Comparison of ENCODE assay signal across 1 cellular context in genomic region chr1:183471748-183472487, GRCh38.
TF ChIP-seq lines count a peak whose summit lies in the region.

No MANE protein-coding gene starts in this region.

TF ChIP-seq in WTC11, 78 proteins besides CTCF, POLR2A, EP300 and RAD21 (continued from another document and continues in another):
- TF ChIP-seq ZSCAN18 (CRISPR knock-in tag; IDR thresholded peaks at IDR 0.05) (no peak), TEAD1 (CRISPR knock-in tag; IDR thresholded peaks at IDR 0.05) (peak; percentile 53; the same call in 1 of the 2 replicates), ZNF219 (CRISPR knock-in tag; IDR thresholded peaks at IDR 0.05; ENCODE audit: borderline replicate concordance) (no peak), RELA (CRISPR knock-in tag; IDR thresholded peaks at IDR 0.05; ENCODE audit: borderline replicate concordance) (no peak), STAT6 (CRISPR knock-in tag; conservative IDR thresholded peaks at IDR 0.05; ENCODE audit: low read depth) (no peak), FOXP1 (CRISPR knock-in tag; IDR thresholded peaks at IDR 0.05; ENCODE audit: borderline replicate concordance) (no peak), NR2C2 (CRISPR knock-in tag; IDR thresholded peaks at IDR 0.05) (no peak), CDX4 (CRISPR knock-in tag; IDR thresholded peaks at IDR 0.05; ENCODE audit: borderline replicate concordance) (no peak), CBFB (CRISPR knock-in tag; IDR thresholded peaks at IDR 0.05; ENCODE audit: low read depth) (no peak), ATF2 (CRISPR knock-in tag; IDR thresholded peaks at IDR 0.05; ENCODE audit: borderline replicate concordance, low read depth) (no peak), ATF6 (CRISPR knock-in tag; IDR thresholded peaks at IDR 0.05) (no peak), ZMAT4 (CRISPR knock-in tag; IDR thresholded peaks at IDR 0.05) (no peak), ELF4 (CRISPR knock-in tag; IDR thresholded peaks at IDR 0.05; ENCODE audit: low read depth) (no peak), NR3C1 (CRISPR knock-in tag; conservative IDR thresholded peaks at IDR 0.05; ENCODE audit: low read depth) (no peak), ZNF281 (CRISPR knock-in tag; IDR thresholded peaks at IDR 0.05) (no peak), ATF3 (CRISPR knock-in tag; conservative IDR thresholded peaks at IDR 0.05) (no peak), ZBTB43 (CRISPR knock-in tag; IDR thresholded peaks at IDR 0.05) (no peak), ERG (CRISPR knock-in tag; IDR thresholded peaks at IDR 0.05) (peak; percentile 31; the same call in 1 of the 2 replicates), SOX15 (CRISPR knock-in tag; IDR thresholded peaks at IDR 0.05) (no peak), NR1H2 (CRISPR knock-in tag; IDR thresholded peaks at IDR 0.05) (no peak), GRHL2 (CRISPR knock-in tag; IDR thresholded peaks at IDR 0.05; ENCODE audit: insufficient replicate concordance, severe bottlenecking) (no peak), NFATC4 (CRISPR knock-in tag; IDR thresholded peaks at IDR 0.05) (0 out of 2 replicates have a peak, but pooled peaks have one; percentile 25), ZNF423 (CRISPR knock-in tag; IDR thresholded peaks at IDR 0.05) (no peak), ZNF416 (CRISPR knock-in tag; IDR thresholded peaks at IDR 0.05) (0 out of 2 replicates have a peak, but pooled peaks have one; percentile 34), PRDM15 (CRISPR knock-in tag; IDR thresholded peaks at IDR 0.05) (no peak), GTF2I (CRISPR knock-in tag; conservative IDR thresholded peaks at IDR 0.05) (no peak), HMGA2 (CRISPR knock-in tag; IDR thresholded peaks at IDR 0.05) (peak; percentile 38; the same call in 1 of the 2 replicates), MLX (CRISPR knock-in tag; IDR thresholded peaks at IDR 0.05) (no peak), USF2 (CRISPR knock-in tag; IDR thresholded peaks at IDR 0.05) (no peak)
